1 cellular context compared by ENCODE assay signal in the genomic region with DNA sequence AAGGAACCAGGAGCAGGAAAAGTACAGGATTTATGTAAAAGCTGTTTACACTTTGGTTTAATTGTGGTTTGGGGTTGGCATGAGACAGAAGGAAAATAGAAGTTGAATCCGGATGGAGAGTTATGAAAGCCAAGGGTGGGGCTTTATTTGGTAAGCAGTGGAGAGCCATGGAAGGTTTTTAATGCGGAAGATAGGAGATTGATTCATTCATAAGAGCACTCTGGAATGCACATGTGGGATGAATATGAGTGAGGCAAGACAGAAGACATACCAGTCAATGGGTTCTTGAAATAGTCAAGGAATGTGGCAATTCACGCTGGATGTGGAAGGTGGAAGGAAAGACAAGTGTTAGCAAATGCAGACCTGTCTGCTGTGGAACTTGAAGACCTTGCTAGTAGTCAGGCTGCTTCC.
TF ChIP-seq lines count a peak whose summit lies in the region.

No MANE protein-coding gene starts in this region.

TF ChIP-seq in H1, 55 proteins besides CTCF, POLR2A, EP300 and RAD21:
- TF ChIP-seq KDM5A (IDR thresholded peaks at IDR 0.05; ENCODE audit: low read length) (no peak), TEAD4 (IDR thresholded peaks at IDR 0.05; ENCODE audit: low read depth, low read length) (0 out of 2 replicates have a peak, but pooled peaks have one; percentile 14), HDAC2 (IDR thresholded peaks at IDR 0.05; ENCODE audit: borderline replicate concordance in 1 of 2, low read depth in 2 of 2, low read length in 2 of 2) (no peak)
